ENCODE assay signal across 14 cellular contexts in the genomic region with DNA sequence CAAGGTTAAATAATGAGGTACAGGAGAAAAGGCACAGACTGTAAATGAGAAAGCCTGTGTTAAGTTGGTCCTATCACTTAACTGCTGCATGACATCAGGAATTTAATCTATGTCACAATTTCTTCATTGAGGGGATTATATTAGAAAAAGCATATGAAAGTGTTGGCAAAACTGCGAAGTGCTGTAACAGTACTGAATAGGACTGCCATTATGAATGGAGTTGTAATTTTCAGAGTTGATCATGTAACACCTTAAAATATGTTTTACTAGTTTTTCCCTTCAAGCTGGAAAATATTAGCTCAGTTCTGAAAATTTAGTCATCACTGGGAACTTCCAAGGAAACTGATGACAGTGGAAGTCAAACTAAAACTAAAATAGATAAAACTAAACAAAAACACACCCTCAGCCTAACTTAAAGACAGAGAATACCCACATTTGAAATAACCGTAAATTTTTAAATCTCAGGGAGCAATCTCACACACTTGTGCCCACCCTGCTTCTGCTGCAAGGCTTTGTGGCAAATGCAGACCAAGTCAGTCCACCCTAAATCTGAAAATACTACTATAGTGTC.
"Had no signal": no experiment of that assay in that cellular context is flagged by ENCODE, and none has a peak within 500 bp of the region (broad histone marks: within the 10 kb centered on the region; RNA-seq: fewer than 3 reads in every experiment).

No MANE protein-coding gene starts in this region.

- DNase-seq: activated CD4-positive, CD25-positive, alpha-beta regulatory T cell treated with anti-CD3 and anti-CD28 coated beads, Interleukin-2, amount 50 U/mL, for 72 hours; activated CD8-positive, alpha-beta memory T cell treated with anti-CD3 and anti-CD28 coated beads for 24 hours; activated gamma-delta T cell; hippocampal formation; mucosa of descending colon; naive thymus-derived CD4-positive, alpha-beta T cell; posterior cingulate gyrus; Right ventricle myocardium superior; stimulated activated naive CD4-positive, alpha-beta T cell; T1000 had no signal

- H3K27ac Mint-ChIP-seq: type B pancreatic cell had no signal

- H3K9me3 ChIP-seq: mucosa of descending colon, suprapubic skin had no signal

- H3K9me3 Mint-ChIP-seq: type B pancreatic cell had no signal

- H3K4me3 Mint-ChIP-seq: naive thymus-derived CD4-positive, alpha-beta T cell; type B pancreatic cell had no signal

- H3K4me1 ChIP-seq: suprapubic skin had no signal

- H3K27me3 Mint-ChIP-seq: naive thymus-derived CD4-positive, alpha-beta T cell; type B pancreatic cell had no signal

- H3K4me3 ChIP-seq: esophagus muscularis mucosa, mucosa of descending colon, SK-N-MC, suprapubic skin had no signal

- H3K27me3 ChIP-seq: esophagus muscularis mucosa, suprapubic skin had no signal

- H3K27ac ChIP-seq: esophagus muscularis mucosa, SK-N-MC, suprapubic skin had no signal

- ATAC-seq: mucosa of descending colon; naive thymus-derived CD4-positive, alpha-beta T cell had no signal
